Comparison of ENCODE assay signal across 15 cellular contexts in genomic region chr7:144050884-144051283, GRCh38. TPM values are rescaled to one million over a fixed set of nuclear protein-coding genes. Genes with fewer than 3 reads are reported as not detected.
"Had no signal": no experiment of that assay in that cellular context is flagged by ENCODE, and none has a peak within 500 bp of the region (broad histone marks: within the 10 kb centered on the region; RNA-seq: fewer than 3 reads in every experiment).

No MANE protein-coding gene starts in this region.

RNA-seq across cellular contexts. Expression of gene OR2A5, which starts 2.1 kb away (rescaled TPM):
- total RNA-seq: activated B cell treated with CpG ODN at 0.5 μM for 24 hours; activated CD4-positive, alpha-beta memory T cell treated with anti-CD3 and anti-CD28 coated beads for 36 hours; activated CD4-positive, alpha-beta memory T cell treated with anti-CD3 and anti-CD28 coated beads, Interleukin-2, amount 10 ng/mL, durations not matched to agents 7 days and 5 days; activated CD4-positive, alpha-beta T cell treated with anti-CD3 and anti-CD28 coated beads for 36 hours; activated CD4-positive, alpha-beta T cell treated with anti-CD3 and anti-CD28 coated beads, Interleukin-2, amount 10 ng/mL, durations not matched to agents 24 days and 14 days; activated CD4-positive, alpha-beta T cell treated with anti-CD3 and anti-CD28 coated beads, Interleukin-2, amount 10 ng/mL, durations not matched to agents 7 days and 5 days; activated CD8-positive, alpha-beta memory T cell treated with anti-CD3 and anti-CD28 coated beads for 36 hours; activated CD8-positive, alpha-beta memory T cell treated with anti-CD3 and anti-CD28 coated beads, Interleukin-2, amount 10 ng/mL, durations not matched to agents 7 days and 5 days; activated CD8-positive, alpha-beta T cell treated with anti-CD3 and anti-CD28 coated beads for 36 hours; activated CD8-positive, alpha-beta T cell treated with anti-CD3 and anti-CD28 coated beads, Interleukin-2, amount 10 ng/mL, durations not matched to agents 7 days and 5 days; T-cell; T-helper 1 cell treated with Interleukin-12 subunit alpha and Interleukin-12 subunit beta and Interleukin-4 antibody, amounts not matched to agents 30 ng/mL and 1 ng/mL, for 36 hours; T-helper 17 cell; T-helper 2 cell treated with Interferon-gamma antibody and Interleukin-4, amounts not matched to agents 100 ng/mL and 5 ng/mL, for 36 hours; WTC11 had no signal

RNA-seq across cellular contexts. Expression of gene OR2A25, which starts 18.7 kb away (rescaled TPM):
- total RNA-seq: activated B cell treated with CpG ODN at 0.5 μM for 24 hours; activated CD4-positive, alpha-beta memory T cell treated with anti-CD3 and anti-CD28 coated beads for 36 hours; activated CD4-positive, alpha-beta memory T cell treated with anti-CD3 and anti-CD28 coated beads, Interleukin-2, amount 10 ng/mL, durations not matched to agents 7 days and 5 days; activated CD4-positive, alpha-beta T cell treated with anti-CD3 and anti-CD28 coated beads for 36 hours; activated CD4-positive, alpha-beta T cell treated with anti-CD3 and anti-CD28 coated beads, Interleukin-2, amount 10 ng/mL, durations not matched to agents 24 days and 14 days; activated CD4-positive, alpha-beta T cell treated with anti-CD3 and anti-CD28 coated beads, Interleukin-2, amount 10 ng/mL, durations not matched to agents 7 days and 5 days; activated CD8-positive, alpha-beta memory T cell treated with anti-CD3 and anti-CD28 coated beads for 36 hours; activated CD8-positive, alpha-beta memory T cell treated with anti-CD3 and anti-CD28 coated beads, Interleukin-2, amount 10 ng/mL, durations not matched to agents 7 days and 5 days; activated CD8-positive, alpha-beta T cell treated with anti-CD3 and anti-CD28 coated beads for 36 hours; activated CD8-positive, alpha-beta T cell treated with anti-CD3 and anti-CD28 coated beads, Interleukin-2, amount 10 ng/mL, durations not matched to agents 7 days and 5 days; T-cell; T-helper 1 cell treated with Interleukin-12 subunit alpha and Interleukin-12 subunit beta and Interleukin-4 antibody, amounts not matched to agents 30 ng/mL and 1 ng/mL, for 36 hours; T-helper 17 cell; T-helper 2 cell treated with Interferon-gamma antibody and Interleukin-4, amounts not matched to agents 100 ng/mL and 5 ng/mL, for 36 hours; WTC11 had no signal

RNA-seq across cellular contexts. Expression of gene OR2A12, which starts 35.2 kb away (rescaled TPM):
- total RNA-seq: activated B cell treated with CpG ODN at 0.5 μM for 24 hours; activated CD4-positive, alpha-beta memory T cell treated with anti-CD3 and anti-CD28 coated beads for 36 hours; activated CD4-positive, alpha-beta memory T cell treated with anti-CD3 and anti-CD28 coated beads, Interleukin-2, amount 10 ng/mL, durations not matched to agents 7 days and 5 days; activated CD4-positive, alpha-beta T cell treated with anti-CD3 and anti-CD28 coated beads for 36 hours; activated CD4-positive, alpha-beta T cell treated with anti-CD3 and anti-CD28 coated beads, Interleukin-2, amount 10 ng/mL, durations not matched to agents 24 days and 14 days; activated CD4-positive, alpha-beta T cell treated with anti-CD3 and anti-CD28 coated beads, Interleukin-2, amount 10 ng/mL, durations not matched to agents 7 days and 5 days; activated CD8-positive, alpha-beta memory T cell treated with anti-CD3 and anti-CD28 coated beads for 36 hours; activated CD8-positive, alpha-beta memory T cell treated with anti-CD3 and anti-CD28 coated beads, Interleukin-2, amount 10 ng/mL, durations not matched to agents 7 days and 5 days; activated CD8-positive, alpha-beta T cell treated with anti-CD3 and anti-CD28 coated beads for 36 hours; activated CD8-positive, alpha-beta T cell treated with anti-CD3 and anti-CD28 coated beads, Interleukin-2, amount 10 ng/mL, durations not matched to agents 7 days and 5 days; T-cell; T-helper 1 cell treated with Interleukin-12 subunit alpha and Interleukin-12 subunit beta and Interleukin-4 antibody, amounts not matched to agents 30 ng/mL and 1 ng/mL, for 36 hours; T-helper 17 cell; T-helper 2 cell treated with Interferon-gamma antibody and Interleukin-4, amounts not matched to agents 100 ng/mL and 5 ng/mL, for 36 hours; WTC11 had no signal

RNA-seq across cellular contexts. Expression of gene OR6B1, which starts 50.8 kb away (rescaled TPM):
- total RNA-seq: activated B cell treated with CpG ODN at 0.5 μM for 24 hours; activated CD4-positive, alpha-beta memory T cell treated with anti-CD3 and anti-CD28 coated beads for 36 hours; activated CD4-positive, alpha-beta memory T cell treated with anti-CD3 and anti-CD28 coated beads, Interleukin-2, amount 10 ng/mL, durations not matched to agents 7 days and 5 days; activated CD4-positive, alpha-beta T cell treated with anti-CD3 and anti-CD28 coated beads for 36 hours; activated CD4-positive, alpha-beta T cell treated with anti-CD3 and anti-CD28 coated beads, Interleukin-2, amount 10 ng/mL, durations not matched to agents 24 days and 14 days; activated CD4-positive, alpha-beta T cell treated with anti-CD3 and anti-CD28 coated beads, Interleukin-2, amount 10 ng/mL, durations not matched to agents 7 days and 5 days; activated CD8-positive, alpha-beta memory T cell treated with anti-CD3 and anti-CD28 coated beads for 36 hours; activated CD8-positive, alpha-beta memory T cell treated with anti-CD3 and anti-CD28 coated beads, Interleukin-2, amount 10 ng/mL, durations not matched to agents 7 days and 5 days; activated CD8-positive, alpha-beta T cell treated with anti-CD3 and anti-CD28 coated beads for 36 hours; activated CD8-positive, alpha-beta T cell treated with anti-CD3 and anti-CD28 coated beads, Interleukin-2, amount 10 ng/mL, durations not matched to agents 7 days and 5 days; T-cell; T-helper 1 cell treated with Interleukin-12 subunit alpha and Interleukin-12 subunit beta and Interleukin-4 antibody, amounts not matched to agents 30 ng/mL and 1 ng/mL, for 36 hours; T-helper 17 cell; T-helper 2 cell treated with Interferon-gamma antibody and Interleukin-4, amounts not matched to agents 100 ng/mL and 5 ng/mL, for 36 hours; WTC11 had no signal

RNA-seq across cellular contexts. Expression of gene OR2A2, which starts 58.5 kb away (rescaled TPM):
- total RNA-seq: activated B cell treated with CpG ODN at 0.5 μM for 24 hours; activated CD4-positive, alpha-beta memory T cell treated with anti-CD3 and anti-CD28 coated beads for 36 hours; activated CD4-positive, alpha-beta memory T cell treated with anti-CD3 and anti-CD28 coated beads, Interleukin-2, amount 10 ng/mL, durations not matched to agents 7 days and 5 days; activated CD4-positive, alpha-beta T cell treated with anti-CD3 and anti-CD28 coated beads for 36 hours; activated CD4-positive, alpha-beta T cell treated with anti-CD3 and anti-CD28 coated beads, Interleukin-2, amount 10 ng/mL, durations not matched to agents 24 days and 14 days; activated CD4-positive, alpha-beta T cell treated with anti-CD3 and anti-CD28 coated beads, Interleukin-2, amount 10 ng/mL, durations not matched to agents 7 days and 5 days; activated CD8-positive, alpha-beta memory T cell treated with anti-CD3 and anti-CD28 coated beads for 36 hours; activated CD8-positive, alpha-beta memory T cell treated with anti-CD3 and anti-CD28 coated beads, Interleukin-2, amount 10 ng/mL, durations not matched to agents 7 days and 5 days; activated CD8-positive, alpha-beta T cell treated with anti-CD3 and anti-CD28 coated beads for 36 hours; activated CD8-positive, alpha-beta T cell treated with anti-CD3 and anti-CD28 coated beads, Interleukin-2, amount 10 ng/mL, durations not matched to agents 7 days and 5 days; T-cell; T-helper 1 cell treated with Interleukin-12 subunit alpha and Interleukin-12 subunit beta and Interleukin-4 antibody, amounts not matched to agents 30 ng/mL and 1 ng/mL, for 36 hours; T-helper 17 cell; T-helper 2 cell treated with Interferon-gamma antibody and Interleukin-4, amounts not matched to agents 100 ng/mL and 5 ng/mL, for 36 hours; WTC11 had no signal
